In the genomic region with DNA sequence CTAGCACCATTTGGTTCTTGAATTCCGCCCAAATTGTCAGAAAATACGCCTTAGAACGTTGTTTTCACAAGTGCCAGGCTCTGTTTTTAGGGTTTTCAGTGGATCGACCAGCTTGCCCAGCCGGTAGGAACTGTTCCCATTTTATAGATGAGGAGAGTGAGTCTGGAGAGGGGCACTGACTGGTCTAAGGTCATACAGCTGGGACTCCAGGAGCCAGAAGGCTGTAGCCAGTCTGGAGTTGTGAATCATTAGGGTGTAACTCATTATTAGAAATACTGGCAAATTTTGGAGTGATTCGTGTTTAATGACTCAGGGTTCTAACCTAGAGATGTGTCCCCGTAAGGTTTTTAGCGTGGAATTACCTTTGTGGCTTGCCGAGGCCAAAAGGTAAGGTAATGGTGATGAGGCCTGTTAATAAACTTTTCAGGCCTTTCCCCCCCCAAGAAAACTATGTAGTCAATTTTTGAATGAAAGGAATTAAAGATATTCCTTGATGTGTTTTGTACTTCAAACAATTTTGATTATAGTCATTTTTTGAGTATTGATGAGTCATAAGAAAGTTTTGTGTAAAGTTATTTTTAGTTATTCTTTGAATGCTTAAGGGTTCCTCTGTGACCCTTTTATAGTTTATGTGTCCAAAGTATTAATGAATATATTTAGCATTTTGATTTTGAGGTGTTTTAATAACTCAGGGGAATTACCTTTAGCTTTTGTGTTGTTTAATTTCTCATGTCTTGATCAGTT, we compare ENCODE assay signal across 8 cellular contexts. TPM values are rescaled to one million over a fixed set of nuclear protein-coding genes. Genes with fewer than 3 reads are reported as not detected.
DNase-seq lines count a peak whose midpoint lies in the region; ATAC-seq and TF ChIP-seq lines count a peak whose summit lies in the region.

No MANE protein-coding gene starts in this region.

- peak overlapping the region; percentile 93 for H3K9ac ChIP-seq in OCI-LY1 (ENCODE audit: low read length)

- peaks cover 26% of the 10 kb centered on the region for H3K36me3 Mint-ChIP-seq in nephron progenitor cell (ENCODE audit: low read depth)

- no peak overlapping the region for H2AFZ ChIP-seq in OCI-LY1 (ENCODE audit: low read length)

- H3K79me2 ChIP-seq in OCI-LY1 (ENCODE audit: insufficient read depth, low read length) = peaks cover 62% of the 10 kb centered on the region

- H3K4me2 ChIP-seq in OCI-LY1 (ENCODE audit: low read length) = peak overlapping the region; percentile 99

- H3K27ac Mint-ChIP-seq in nephron progenitor cell = peak overlapping the region; percentile 95

- peak overlapping the region; percentile 62 for H3K4me3 ChIP-seq in GM12865 (ENCODE audit: low read depth, low read length)
- H3K4me3 ChIP-seq in OCI-LY1 (ENCODE audit: low read depth, low read length, poor library complexity, severe bottlenecking) = peak overlapping the region; percentile 95

- no peaks in the 10 kb centered on the region for H3K27me3 ChIP-seq in OCI-LY1 (ENCODE audit: insufficient read depth, low read length)

- H3K4me3 Mint-ChIP-seq in nephron progenitor cell = peak overlapping the region; percentile 90

- peak; percentile 22 for DNase-seq in GM12865 (ENCODE audit: low read depth)
- peak; percentile 52 for DNase-seq in dermis blood vessel endothelial cell
- no peak for DNase-seq in nephron progenitor cell
- no peak for DNase-seq in NCI-H2196 (lab: John Stamatoyannopoulos, UW; ENCODE audit: unreplicated experiment)
- no peak for DNase-seq in pons (ENCODE audit: low spot score)
- no peak for DNase-seq in NCI-H128 (lab: John Stamatoyannopoulos, UW; ENCODE audit: unreplicated experiment)

- no peak for TF ChIP-seq CTCF in GM12865 (IDR thresholded peaks at IDR 0.05; ENCODE audit: insufficient read depth, low read depth, low read length, missing control alignments)
- TF ChIP-seq CTCF in OCI-LY1 (IDR thresholded peaks at IDR 0.05; ENCODE audit: low read length) = no peak
- TF ChIP-seq CTCF in nephron progenitor cell (IDR thresholded peaks at IDR 0.05) = no peak

- H3K36me3 ChIP-seq in OCI-LY1 (ENCODE audit: insufficient read depth, low read length) = no peaks in the 10 kb centered on the region

- no peaks in the 10 kb centered on the region for H3K9me2 ChIP-seq in OCI-LY1 (ENCODE audit: low read depth, low read length)

- H3K4me1 ChIP-seq in OCI-LY1 (ENCODE audit: insufficient read depth, low read length, severe bottlenecking) = peaks cover 49% of the 10 kb centered on the region

- 0 out of 2 replicates have a peak, but pooled peaks cover 2% of the 10 kb centered on the region for H4K20me1 ChIP-seq in OCI-LY1 (ENCODE audit: insufficient read depth, low read length)

- peaks cover 10% of the 10 kb centered on the region for H3K9me3 Mint-ChIP-seq in nephron progenitor cell

- 0 out of 2 replicates have a peak, but pooled peaks cover 5% of the 10 kb centered on the region for H3F3A ChIP-seq in OCI-LY1 (ENCODE audit: insufficient read depth, low read length)

- no peak for ATAC-seq in GM21786 (IDR thresholded peaks at IDR 0.05; ENCODE audit: unreplicated experiment)

- peaks cover 63% of the 10 kb centered on the region for H3K4me1 Mint-ChIP-seq in nephron progenitor cell

- H3K27ac ChIP-seq in OCI-LY1 (ENCODE audit: low read depth, low read length, poor library complexity, severe bottlenecking) = peak overlapping the region; percentile 54

- no peaks in the 10 kb centered on the region for H3K9me3 ChIP-seq in OCI-LY1 (ENCODE audit: low read length)

- peaks cover 3% of the 10 kb centered on the region for H3K27me3 Mint-ChIP-seq in nephron progenitor cell (ENCODE audit: low read depth, poor library complexity)

RNA-seq across cellular contexts. Expression of a gene that starts 2.1 kb away (rescaled TPM):
- 75.6 and 94.8 TPM in 2 replicates for total RNA-seq in dermis blood vessel endothelial cell

Comparison
In these comparisons a context has a peak if more than half of its experiments do, and no peak if none do; other contexts are left out.
1. DNase-seq: peak in GM12865 (single experiment) and dermis blood vessel endothelial cell (single experiment); none in nephron progenitor cell (single experiment), NCI-H2196 (single experiment), pons (single experiment) and NCI-H128 (single experiment).